ENCODE assay signal across 1 cellular context in the genomic region with DNA sequence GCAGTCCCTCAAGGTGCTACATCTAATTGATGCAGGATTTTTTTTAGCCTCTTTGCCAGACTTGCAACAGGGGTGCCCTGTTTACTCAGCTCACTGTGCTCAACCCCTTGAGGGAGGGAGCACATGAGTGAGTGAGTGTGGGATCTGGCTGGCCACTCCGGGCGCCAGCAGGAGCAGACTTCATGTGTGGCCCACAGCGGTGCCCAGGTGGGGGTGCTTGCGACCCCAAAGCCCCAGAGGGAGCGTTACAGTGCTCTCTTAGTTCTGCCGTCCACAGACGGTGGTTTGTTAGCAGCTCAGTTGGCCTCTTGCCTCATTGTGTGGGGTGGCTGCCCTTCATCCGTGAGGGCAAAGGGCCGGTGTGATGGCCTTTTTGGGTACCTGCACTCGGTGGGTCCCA.
TF ChIP-seq lines count a peak whose summit lies in the region.

No MANE protein-coding gene starts in this region.

TF ChIP-seq in GM23338, 12 proteins besides CTCF, POLR2A, EP300 and RAD21 (continued from another document):
- TF ChIP-seq, protein P1, sequence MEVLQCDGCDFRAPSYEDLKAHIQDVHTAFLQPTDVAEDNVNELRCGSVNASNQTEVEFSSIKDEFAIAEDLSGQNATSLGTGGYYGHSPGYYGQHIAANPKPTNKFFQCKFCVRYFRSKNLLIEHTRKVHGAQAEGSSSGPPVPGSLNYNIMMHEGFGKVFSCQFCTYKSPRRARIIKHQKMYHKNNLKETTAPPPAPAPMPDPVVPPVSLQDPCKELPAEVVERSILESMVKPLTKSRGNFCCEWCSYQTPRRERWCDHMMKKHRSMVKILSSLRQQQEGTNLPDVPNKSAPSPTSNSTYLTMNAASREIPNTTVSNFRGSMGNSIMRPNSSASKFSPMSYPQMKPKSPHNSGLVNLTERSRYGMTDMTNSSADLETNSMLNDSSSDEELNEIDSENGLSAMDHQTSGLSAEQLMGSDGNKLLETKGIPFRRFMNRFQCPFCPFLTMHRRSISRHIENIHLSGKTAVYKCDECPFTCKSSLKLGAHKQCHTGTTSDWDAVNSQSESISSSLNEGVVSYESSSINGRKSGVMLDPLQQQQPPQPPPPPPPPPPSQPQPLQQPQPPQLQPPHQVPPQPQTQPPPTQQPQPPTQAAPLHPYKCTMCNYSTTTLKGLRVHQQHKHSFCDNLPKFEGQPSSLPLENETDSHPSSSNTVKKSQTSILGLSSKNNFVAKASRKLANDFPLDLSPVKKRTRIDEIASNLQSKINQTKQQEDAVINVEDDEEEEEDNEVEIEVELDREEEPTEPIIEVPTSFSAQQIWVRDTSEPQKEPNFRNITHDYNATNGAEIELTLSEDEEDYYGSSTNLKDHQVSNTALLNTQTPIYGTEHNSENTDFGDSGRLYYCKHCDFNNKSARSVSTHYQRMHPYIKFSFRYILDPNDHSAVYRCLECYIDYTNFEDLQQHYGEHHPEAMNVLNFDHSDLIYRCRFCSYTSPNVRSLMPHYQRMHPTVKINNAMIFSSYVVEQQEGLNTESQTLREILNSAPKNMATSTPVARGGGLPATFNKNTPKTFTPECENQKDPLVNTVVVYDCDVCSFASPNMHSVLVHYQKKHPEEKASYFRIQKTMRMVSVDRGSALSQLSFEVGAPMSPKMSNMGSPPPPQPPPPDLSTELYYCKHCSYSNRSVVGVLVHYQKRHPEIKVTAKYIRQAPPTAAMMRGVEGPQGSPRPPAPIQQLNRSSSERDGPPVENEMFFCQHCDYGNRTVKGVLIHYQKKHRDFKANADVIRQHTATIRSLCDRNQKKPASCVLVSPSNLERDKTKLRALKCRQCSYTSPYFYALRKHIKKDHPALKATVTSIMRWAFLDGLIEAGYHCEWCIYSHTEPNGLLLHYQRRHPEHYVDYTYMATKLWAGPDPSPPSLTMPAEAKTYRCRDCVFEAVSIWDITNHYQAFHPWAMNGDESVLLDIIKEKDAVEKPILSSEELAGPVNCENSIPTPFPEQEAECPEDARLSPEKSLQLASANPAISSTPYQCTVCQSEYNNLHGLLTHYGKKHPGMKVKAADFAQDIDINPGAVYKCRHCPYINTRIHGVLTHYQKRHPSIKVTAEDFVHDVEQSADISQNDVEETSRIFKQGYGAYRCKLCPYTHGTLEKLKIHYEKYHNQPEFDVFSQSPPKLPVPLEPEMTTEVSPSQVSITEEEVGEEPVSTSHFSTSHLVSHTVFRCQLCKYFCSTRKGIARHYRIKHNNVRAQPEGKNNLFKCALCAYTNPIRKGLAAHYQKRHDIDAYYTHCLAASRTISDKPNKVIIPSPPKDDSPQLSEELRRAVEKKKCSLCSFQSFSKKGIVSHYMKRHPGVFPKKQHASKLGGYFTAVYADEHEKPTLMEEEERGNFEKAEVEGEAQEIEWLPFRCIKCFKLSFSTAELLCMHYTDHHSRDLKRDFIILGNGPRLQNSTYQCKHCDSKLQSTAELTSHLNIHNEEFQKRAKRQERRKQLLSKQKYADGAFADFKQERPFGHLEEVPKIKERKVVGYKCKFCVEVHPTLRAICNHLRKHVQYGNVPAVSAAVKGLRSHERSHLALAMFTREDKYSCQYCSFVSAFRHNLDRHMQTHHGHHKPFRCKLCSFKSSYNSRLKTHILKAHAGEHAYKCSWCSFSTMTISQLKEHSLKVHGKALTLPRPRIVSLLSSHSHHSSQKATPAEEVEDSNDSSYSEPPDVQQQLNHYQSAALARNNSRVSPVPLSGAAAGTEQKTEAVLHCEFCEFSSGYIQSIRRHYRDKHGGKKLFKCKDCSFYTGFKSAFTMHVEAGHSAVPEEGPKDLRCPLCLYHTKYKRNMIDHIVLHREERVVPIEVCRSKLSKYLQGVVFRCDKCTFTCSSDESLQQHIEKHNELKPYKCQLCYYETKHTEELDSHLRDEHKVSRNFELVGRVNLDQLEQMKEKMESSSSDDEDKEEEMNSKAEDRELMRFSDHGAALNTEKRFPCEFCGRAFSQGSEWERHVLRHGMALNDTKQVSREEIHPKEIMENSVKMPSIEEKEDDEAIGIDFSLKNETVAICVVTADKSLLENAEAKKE (CRISPR knock-in tag; IDR thresholded peaks at IDR 0.05), result no peak
- no peak for TF ChIP-seq EZH2 (IDR thresholded peaks at IDR 0.05; ENCODE audit: low read depth, unreplicated experiment)
- TF ChIP-seq CREB1 (CRISPR knock-in tag; IDR thresholded peaks at IDR 0.05; ENCODE audit: low read depth), result no peak
- TF ChIP-seq, protein P2, sequence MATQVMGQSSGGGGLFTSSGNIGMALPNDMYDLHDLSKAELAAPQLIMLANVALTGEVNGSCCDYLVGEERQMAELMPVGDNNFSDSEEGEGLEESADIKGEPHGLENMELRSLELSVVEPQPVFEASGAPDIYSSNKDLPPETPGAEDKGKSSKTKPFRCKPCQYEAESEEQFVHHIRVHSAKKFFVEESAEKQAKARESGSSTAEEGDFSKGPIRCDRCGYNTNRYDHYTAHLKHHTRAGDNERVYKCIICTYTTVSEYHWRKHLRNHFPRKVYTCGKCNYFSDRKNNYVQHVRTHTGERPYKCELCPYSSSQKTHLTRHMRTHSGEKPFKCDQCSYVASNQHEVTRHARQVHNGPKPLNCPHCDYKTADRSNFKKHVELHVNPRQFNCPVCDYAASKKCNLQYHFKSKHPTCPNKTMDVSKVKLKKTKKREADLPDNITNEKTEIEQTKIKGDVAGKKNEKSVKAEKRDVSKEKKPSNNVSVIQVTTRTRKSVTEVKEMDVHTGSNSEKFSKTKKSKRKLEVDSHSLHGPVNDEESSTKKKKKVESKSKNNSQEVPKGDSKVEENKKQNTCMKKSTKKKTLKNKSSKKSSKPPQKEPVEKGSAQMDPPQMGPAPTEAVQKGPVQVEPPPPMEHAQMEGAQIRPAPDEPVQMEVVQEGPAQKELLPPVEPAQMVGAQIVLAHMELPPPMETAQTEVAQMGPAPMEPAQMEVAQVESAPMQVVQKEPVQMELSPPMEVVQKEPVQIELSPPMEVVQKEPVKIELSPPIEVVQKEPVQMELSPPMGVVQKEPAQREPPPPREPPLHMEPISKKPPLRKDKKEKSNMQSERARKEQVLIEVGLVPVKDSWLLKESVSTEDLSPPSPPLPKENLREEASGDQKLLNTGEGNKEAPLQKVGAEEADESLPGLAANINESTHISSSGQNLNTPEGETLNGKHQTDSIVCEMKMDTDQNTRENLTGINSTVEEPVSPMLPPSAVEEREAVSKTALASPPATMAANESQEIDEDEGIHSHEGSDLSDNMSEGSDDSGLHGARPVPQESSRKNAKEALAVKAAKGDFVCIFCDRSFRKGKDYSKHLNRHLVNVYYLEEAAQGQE (IDR thresholded peaks at IDR 0.05; ENCODE audit: unreplicated experiment), result no peak
- TF ChIP-seq POLR2AphosphoS5 (IDR thresholded peaks at IDR 0.05; ENCODE audit: low read depth), result no peak
- TF ChIP-seq, protein P3, sequence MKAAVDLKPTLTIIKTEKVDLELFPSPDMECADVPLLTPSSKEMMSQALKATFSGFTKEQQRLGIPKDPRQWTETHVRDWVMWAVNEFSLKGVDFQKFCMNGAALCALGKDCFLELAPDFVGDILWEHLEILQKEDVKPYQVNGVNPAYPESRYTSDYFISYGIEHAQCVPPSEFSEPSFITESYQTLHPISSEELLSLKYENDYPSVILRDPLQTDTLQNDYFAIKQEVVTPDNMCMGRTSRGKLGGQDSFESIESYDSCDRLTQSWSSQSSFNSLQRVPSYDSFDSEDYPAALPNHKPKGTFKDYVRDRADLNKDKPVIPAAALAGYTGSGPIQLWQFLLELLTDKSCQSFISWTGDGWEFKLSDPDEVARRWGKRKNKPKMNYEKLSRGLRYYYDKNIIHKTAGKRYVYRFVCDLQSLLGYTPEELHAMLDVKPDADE (IDR thresholded peaks at IDR 0.05), result no peak
- TF ChIP-seq STAT1 (IDR thresholded peaks at IDR 0.05; ENCODE audit: unreplicated experiment), result no peak
